In the genomic region with DNA sequence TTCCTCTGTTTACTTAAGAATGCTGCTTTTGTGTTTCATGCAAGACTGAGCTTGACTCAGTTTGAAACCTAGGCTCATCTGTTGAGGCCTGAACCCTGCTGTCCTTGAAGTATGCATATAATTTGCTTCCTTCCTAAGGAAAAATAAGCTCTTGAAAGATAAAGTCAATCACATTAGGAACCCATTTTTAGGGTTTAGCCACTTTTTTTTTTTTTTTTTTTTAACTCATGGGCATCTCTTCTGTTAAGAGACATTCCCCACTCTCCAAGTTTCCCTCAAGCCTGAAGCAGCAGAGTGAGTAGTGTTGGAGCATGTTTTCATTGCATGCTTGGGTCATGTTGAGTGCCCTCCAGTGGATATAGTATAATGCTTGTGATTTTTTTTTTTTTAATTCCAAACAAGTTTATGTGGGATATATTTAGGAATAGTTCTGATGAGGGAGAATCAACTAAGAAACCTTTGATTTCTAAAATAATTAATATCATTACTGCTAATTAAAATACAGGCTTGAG, we compare ENCODE assay signal across 8 cellular contexts. TPM values are rescaled to one million over a fixed set of nuclear protein-coding genes. Genes with fewer than 3 reads are reported as not detected.
DNase-seq lines count a peak whose midpoint lies in the region; ATAC-seq, FAIRE-seq and TF ChIP-seq lines count a peak whose summit lies in the region.

No MANE protein-coding gene starts in this region.

- peak; percentile 19 for TF ChIP-seq CTCF in colonic mucosa (IDR thresholded peaks at IDR 0.05)

- TF ChIP-seq POLR2A in GM12892 (IDR thresholded peaks at IDR 0.05; ENCODE audit: low read depth, low read length), result no peak

- peaks cover 80% of the 10 kb centered on the region for H4K20me1 ChIP-seq in BLaER1

- peaks cover 41% of the 10 kb centered on the region for H3K4me1 ChIP-seq in BLaER1
- H3K4me1 ChIP-seq in colonic mucosa, result peaks cover 4% of the 10 kb centered on the region

- intact Hi-C loops in colonic mucosa (cut with DNase I) (loop anchor here (10.0 kb wide), 2 partner anchors 228 to 478 kb away; no protein-coding TSS in a partner anchor), posterior vena cava (cut with DNase I) (loop anchor here in 1 of 2 donors (10.0 kb wide), 1 partner anchor 618 kb away; no protein-coding TSS in a partner anchor)

- peak; percentile 46 for FAIRE-seq in GM12892 (lab: Jason Lieb, UNC)

- H3K9me3 ChIP-seq in BLaER1 (peaks cover 6% of the 10 kb centered on the region), colonic mucosa (no peaks in the 10 kb centered on the region)

- H3K36me3 ChIP-seq in BLaER1, result peaks cover 17% of the 10 kb centered on the region
- no peaks in the 10 kb centered on the region for H3K36me3 ChIP-seq in colonic mucosa

- H3K27ac ChIP-seq in BLaER1 (peak overlapping the region; percentile 39; the same call in 1 of the 2 replicates), colonic mucosa (no peak overlapping the region)

- H3K9ac ChIP-seq in BLaER1 (no peak overlapping the region; the same call in 1 of the 2 replicates), colonic mucosa (ENCODE audit: low read depth in 2 of 2, low read length in 2 of 2) (no peak overlapping the region)

- H3K27me3 ChIP-seq in BLaER1, result no peaks in the 10 kb centered on the region
- no peaks in the 10 kb centered on the region for H3K27me3 ChIP-seq in colonic mucosa

- DNase-seq in GM12892 (ENCODE audit: insufficient read length), result no peak
- peak; percentile 5 for DNase-seq in NCI-H510A (lab: John Stamatoyannopoulos, UW)
- DNase-seq in colonic mucosa, result no peak
- peak; percentile 71 for DNase-seq in myocyte (ENCODE audit: low read depth)
- DNase-seq in posterior vena cava (ENCODE audit: low spot score), result no peak

- H3K4me3 ChIP-seq in BLaER1 (0 out of 2 replicates have a peak overlapping the region, but pooled peaks have one; percentile 93), colonic mucosa (no peak overlapping the region)

- peak overlapping the region; percentile 85 for H3K4me2 ChIP-seq in BLaER1

- ATAC-seq in HG03439 (IDR thresholded peaks at IDR 0.05; ENCODE audit: unreplicated experiment), result no peak
- no peak for ATAC-seq in HG03457 (IDR thresholded peaks at IDR 0.05; ENCODE audit: unreplicated experiment)

RNA-seq across cellular contexts. Expression of gene CTNNB1, which starts 3.6 kb away (rescaled TPM):
- 86.8 TPM for polyA plus RNA-seq in GM12892 (2012; ENCODE audit: missing spikeins)
- total RNA-seq in colonic mucosa, result 100 to 1,000 TPM; 403 to 426 TPM
- 430 and 490 TPM in 2 replicates for total RNA-seq in myocyte
- polyA plus RNA-seq in myocyte (2012), result 361 TPM
- total RNA-seq in posterior vena cava, result 100 to 1,000 TPM; 341 to 411 TPM

Comparison
In these comparisons a context has a peak if more than half of its experiments do, and no peak if none do; other contexts are left out.
1. DNase-seq: peak in NCI-H510A (single experiment) and myocyte (single experiment); none in GM12892 (single experiment), colonic mucosa (single experiment) and posterior vena cava (single experiment).